In the genomic region with DNA sequence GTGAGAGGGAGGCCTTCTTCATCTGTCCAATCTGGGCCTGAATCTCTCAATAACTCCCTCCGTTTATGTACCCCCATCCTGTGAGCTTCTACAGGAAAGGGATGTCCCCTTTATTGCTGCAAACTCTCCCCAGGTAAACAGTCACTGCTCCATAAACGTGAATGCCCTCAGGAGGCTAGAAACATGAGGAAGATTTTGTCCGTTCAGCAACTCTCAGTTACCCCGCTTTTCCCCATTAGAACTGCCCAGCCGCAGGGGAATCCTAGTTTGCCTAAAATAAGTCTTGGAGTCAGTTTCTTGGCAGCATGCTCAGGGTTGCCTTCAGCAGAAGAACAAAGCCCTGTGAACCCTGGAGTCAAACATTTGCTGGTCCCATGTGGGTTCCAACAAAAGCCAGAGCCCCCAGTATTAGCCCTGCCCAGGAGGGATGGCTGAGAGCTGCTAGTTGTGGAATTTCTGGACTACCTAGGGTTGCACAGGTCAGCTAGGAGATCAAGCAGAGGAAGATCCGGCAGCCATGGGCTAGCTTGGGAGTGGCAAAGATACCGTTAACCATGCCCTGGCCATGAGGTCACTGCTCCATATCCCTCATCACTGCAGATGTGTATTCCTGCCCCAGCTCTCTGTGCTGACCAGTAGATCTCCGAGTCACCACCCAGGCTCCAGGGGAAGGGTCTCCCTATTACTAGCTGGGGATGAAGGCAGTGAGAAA, we compare ENCODE assay signal across 16 cellular contexts. TPM values are rescaled to one million over a fixed set of nuclear protein-coding genes. Genes with fewer than 3 reads are reported as not detected.
DNase-seq lines count a peak whose midpoint lies in the region; ATAC-seq and TF ChIP-seq lines count a peak whose summit lies in the region.
"Had no signal": no experiment of that assay in that cellular context is flagged by ENCODE, and none has a peak within 500 bp of the region (broad histone marks: within the 10 kb centered on the region; RNA-seq: fewer than 3 reads in every experiment).

No MANE protein-coding gene starts in this region.

- peaks cover 64% of the 10 kb centered on the region for H3K27me3 ChIP-seq in iPS-20b (ENCODE audit: insufficient read depth, low read length)

- DNase-seq in activated naive CD8-positive, alpha-beta T cell treated with anti-CD3 and anti-CD28 coated beads, Interleukin-2, amount 50 U/mL, for 24 hours: no peak
- no peak for DNase-seq in RWPE1 (ENCODE audit: low spot score)
- no peak for DNase-seq in type B pancreatic cell (ENCODE audit: extremely low spot score, unreplicated experiment)
- no peak for DNase-seq in NCI-H187 (lab: John Stamatoyannopoulos, UW)
- no peak for DNase-seq in anterior cingulate cortex (lab: John Stamatoyannopoulos, UW)
- DNase-seq: activated T-cell treated with anti-CD3 and anti-CD28 coated beads, Interleukin-2, amount 50 U/mL, for 24 hours; heart right ventricle; MV-4-11; stimulated activated CD4-positive, alpha-beta T cell treated with anti-CD3 and anti-CD28 coated beads, Interleukin-1b, Interleukin-23, amount 100 ng/mL, for 48 hours; uterus had no signal

- H3K27ac ChIP-seq in RWPE1: peak overlapping the region; percentile 65
- H3K27ac ChIP-seq in iPS-20b (ENCODE audit: low read length): no peak overlapping the region
- H3K27ac ChIP-seq: heart right ventricle, uterus had no signal

- H3K4me3 ChIP-seq in iPS-20b (ENCODE audit: low read length): peak overlapping the region; percentile 66
- H3K4me3 ChIP-seq: lung, uterus had no signal

- 0 out of 2 replicates have a peak, but pooled peaks cover 7% of the 10 kb centered on the region for H3K4me1 ChIP-seq in iPS-20b (ENCODE audit: insufficient read depth, low read length)

- POLR2A ChIA-PET in RWPE1 (lab: Yijun Ruan, JAX; ENCODE audit: low non-redundant PET): no interaction called here

- no peaks in the 10 kb centered on the region for H3K36me3 ChIP-seq in iPS-20b (ENCODE audit: insufficient read depth, low read depth, low read length)
- H3K36me3 ChIP-seq: heart right ventricle, uterus had no signal

- peak overlapping the region; percentile 48 for H3K4me3 Mint-ChIP-seq in activated naive CD8-positive, alpha-beta T cell
- no peak overlapping the region for H3K4me3 Mint-ChIP-seq in activated naive CD8-positive, alpha-beta T cell treated with anti-CD3 and anti-CD28 coated beads, Interleukin-2, amount 50 U/mL, for 24 hours
- H3K4me3 Mint-ChIP-seq in type B pancreatic cell: peak overlapping the region; percentile 82
- H3K4me3 Mint-ChIP-seq: activated T-cell treated with anti-CD3 and anti-CD28 coated beads, Interleukin-2, amount 50 U/mL, for 24 hours had no signal

- no peaks in the 10 kb centered on the region for H3K9me3 ChIP-seq in iPS-20b (ENCODE audit: insufficient read depth, low read depth, low read length)
- H3K9me3 ChIP-seq: heart right ventricle, uterus had no signal

- H3K4me1 Mint-ChIP-seq in activated naive CD8-positive, alpha-beta T cell (ENCODE audit: low read depth): peaks cover 5% of the 10 kb centered on the region
- peaks cover 2% of the 10 kb centered on the region for H3K4me1 Mint-ChIP-seq in activated naive CD8-positive, alpha-beta T cell treated with anti-CD3 and anti-CD28 coated beads, Interleukin-2, amount 50 U/mL, for 24 hours
- peaks cover 22% of the 10 kb centered on the region for H3K4me1 Mint-ChIP-seq in type B pancreatic cell (ENCODE audit: unreplicated experiment)

- no peaks in the 10 kb centered on the region for H3K36me3 Mint-ChIP-seq in activated naive CD8-positive, alpha-beta T cell
- no peaks in the 10 kb centered on the region for H3K36me3 Mint-ChIP-seq in activated naive CD8-positive, alpha-beta T cell treated with anti-CD3 and anti-CD28 coated beads, Interleukin-2, amount 50 U/mL, for 24 hours (ENCODE audit: low read depth)
- peaks cover 2% of the 10 kb centered on the region for H3K36me3 Mint-ChIP-seq in type B pancreatic cell

- no peak for ATAC-seq in activated naive CD8-positive, alpha-beta T cell treated with anti-CD3 and anti-CD28 coated beads, Interleukin-2, amount 50 U/mL, for 24 hours
- no peak for ATAC-seq in GM21381 (IDR thresholded peaks at IDR 0.05; ENCODE audit: unreplicated experiment)
- ATAC-seq: activated CD4-positive, CD25-positive, alpha-beta regulatory T cell treated with anti-CD3 and anti-CD28 coated beads, Interleukin-2, amount 50 U/mL, for 24 hours had no signal

- H3K9me3 Mint-ChIP-seq in activated naive CD8-positive, alpha-beta T cell (ENCODE audit: low read depth): no peaks in the 10 kb centered on the region
- no peaks in the 10 kb centered on the region for H3K9me3 Mint-ChIP-seq in activated naive CD8-positive, alpha-beta T cell treated with anti-CD3 and anti-CD28 coated beads, Interleukin-2, amount 50 U/mL, for 24 hours
- no peaks in the 10 kb centered on the region for H3K9me3 Mint-ChIP-seq in type B pancreatic cell
- H3K9me3 Mint-ChIP-seq: activated T-cell treated with anti-CD3 and anti-CD28 coated beads, Interleukin-2, amount 50 U/mL, for 24 hours had no signal

- no peak overlapping the region for H3K9ac ChIP-seq in iPS-20b (ENCODE audit: low read depth, low read length)

- no peak for TF ChIP-seq CTCF in RWPE1 (conservative IDR thresholded peaks at IDR 0.05; ENCODE audit: low read depth)
- no peak for TF ChIP-seq CTCF in type B pancreatic cell (conservative IDR thresholded peaks at IDR 0.05)

- CTCF ChIA-PET in RWPE1 (lab: Yijun Ruan, JAX): interaction anchor here (1.5 kb wide), 1 partner anchor 21 kb away, joined by 3 read pairs; no protein-coding TSS in a partner anchor

- H3K27ac Mint-ChIP-seq in activated naive CD8-positive, alpha-beta T cell: no peak overlapping the region
- no peak overlapping the region for H3K27ac Mint-ChIP-seq in activated naive CD8-positive, alpha-beta T cell treated with anti-CD3 and anti-CD28 coated beads, Interleukin-2, amount 50 U/mL, for 24 hours
- peak overlapping the region; percentile 24 for H3K27ac Mint-ChIP-seq in type B pancreatic cell
- H3K27ac Mint-ChIP-seq: activated T-cell treated with anti-CD3 and anti-CD28 coated beads, Interleukin-2, amount 50 U/mL, for 24 hours had no signal

- H3K27me3 Mint-ChIP-seq in activated naive CD8-positive, alpha-beta T cell: peaks cover 14% of the 10 kb centered on the region
- peaks cover 40% of the 10 kb centered on the region for H3K27me3 Mint-ChIP-seq in activated naive CD8-positive, alpha-beta T cell treated with anti-CD3 and anti-CD28 coated beads, Interleukin-2, amount 50 U/mL, for 24 hours
- H3K27me3 Mint-ChIP-seq in type B pancreatic cell: peaks cover 51% of the 10 kb centered on the region

RNA-seq across cellular contexts. Expression of a gene that starts 0.6 kb away (rescaled TPM):
- total RNA-seq in type B pancreatic cell (ENCODE audit: low replicate concordance): 9.9 and 12.5 TPM in 2 replicates
- total RNA-seq: endothelial cell of umbilical vein had no signal

RNA-seq across cellular contexts. Expression of a gene that starts 47.3 kb away (rescaled TPM):
- 43.6 and 45.0 TPM in 2 replicates for total RNA-seq in type B pancreatic cell (ENCODE audit: low replicate concordance)
